ENCODE assay signal across 1 cellular context in the genomic region with DNA sequence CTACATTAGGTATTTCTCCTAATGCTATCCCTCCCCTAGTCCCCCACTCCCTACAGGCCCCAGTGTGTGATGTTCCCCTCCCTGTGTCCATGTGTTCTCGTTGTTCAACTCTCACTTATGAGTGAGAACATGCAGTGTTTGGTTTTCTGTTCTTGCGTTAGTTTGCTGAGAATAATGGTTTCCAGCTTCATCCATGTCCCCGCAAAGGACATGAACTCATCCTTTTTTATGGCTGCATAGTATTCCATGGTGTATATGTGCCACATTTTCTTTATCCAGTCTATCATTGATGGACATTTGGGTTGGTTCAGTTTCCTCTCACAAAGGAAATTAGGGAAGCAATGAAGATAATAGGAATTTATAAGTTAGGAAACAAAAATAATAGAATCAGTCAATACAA.
A peak's percentile ranks its signal among the peaks of the same experiment; 100 is the strongest.
TF ChIP-seq lines count a peak whose summit lies in the region.

No MANE protein-coding gene starts in this region.

TF ChIP-seq in HEK293, 187 proteins besides CTCF, POLR2A, EP300 and RAD21:
- TF ChIP-seq ZNF146 (tag by site-specific recombination; IDR thresholded peaks at IDR 0.05) = peak; percentile 98
- TF ChIP-seq, protein P1, sequence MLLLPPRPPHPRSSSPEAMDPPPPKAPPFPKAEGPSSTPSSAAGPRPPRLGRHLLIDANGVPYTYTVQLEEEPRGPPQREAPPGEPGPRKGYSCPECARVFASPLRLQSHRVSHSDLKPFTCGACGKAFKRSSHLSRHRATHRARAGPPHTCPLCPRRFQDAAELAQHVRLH (tag by site-specific recombination; IDR thresholded peaks at IDR 0.05) = peak; percentile 78; the same call in 1 of the 2 replicates
- TF ChIP-seq, protein P2, sequence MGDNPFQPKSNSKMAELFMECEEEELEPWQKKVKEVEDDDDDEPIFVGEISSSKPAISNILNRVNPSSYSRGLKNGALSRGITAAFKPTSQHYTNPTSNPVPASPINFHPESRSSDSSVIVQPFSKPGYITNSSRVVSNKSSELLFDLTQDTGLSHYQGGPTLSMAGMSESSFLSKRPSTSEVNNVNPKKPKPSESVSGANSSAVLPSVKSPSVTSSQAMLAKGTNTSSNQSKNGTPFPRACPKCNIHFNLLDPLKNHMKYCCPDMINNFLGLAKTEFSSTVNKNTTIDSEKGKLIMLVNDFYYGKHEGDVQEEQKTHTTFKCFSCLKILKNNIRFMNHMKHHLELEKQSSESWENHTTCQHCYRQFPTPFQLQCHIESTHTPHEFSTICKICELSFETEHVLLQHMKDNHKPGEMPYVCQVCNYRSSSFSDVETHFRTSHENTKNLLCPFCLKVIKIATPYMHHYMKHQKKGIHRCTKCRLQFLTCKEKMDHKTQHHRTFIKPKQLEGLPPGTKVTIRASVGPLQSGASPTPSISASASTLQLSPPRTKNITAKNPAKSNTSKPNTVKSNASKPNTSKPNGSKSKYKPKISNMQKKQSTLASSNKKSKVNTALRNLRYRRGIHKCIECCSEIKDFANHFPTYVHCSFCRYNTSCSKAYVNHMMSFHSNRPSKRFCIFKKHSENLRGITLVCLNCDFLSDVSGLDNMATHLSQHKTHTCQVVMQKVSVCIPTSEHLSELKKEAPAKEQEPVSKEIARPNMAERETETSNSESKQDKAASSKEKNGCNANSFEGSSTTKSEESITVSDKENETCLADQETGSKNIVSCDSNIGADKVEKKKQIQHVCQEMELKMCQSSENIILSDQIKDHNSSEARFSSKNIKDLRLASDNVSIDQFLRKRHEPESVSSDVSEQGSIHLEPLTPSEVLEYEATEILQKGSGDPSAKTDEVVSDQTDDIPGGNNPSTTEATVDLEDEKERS (tag by site-specific recombination; IDR thresholded peaks at IDR 0.05) = 0 out of 2 replicates have a peak, but pooled peaks have one; percentile 53
